Comparison of ENCODE assay signal across 8 cellular contexts in the genomic region with DNA sequence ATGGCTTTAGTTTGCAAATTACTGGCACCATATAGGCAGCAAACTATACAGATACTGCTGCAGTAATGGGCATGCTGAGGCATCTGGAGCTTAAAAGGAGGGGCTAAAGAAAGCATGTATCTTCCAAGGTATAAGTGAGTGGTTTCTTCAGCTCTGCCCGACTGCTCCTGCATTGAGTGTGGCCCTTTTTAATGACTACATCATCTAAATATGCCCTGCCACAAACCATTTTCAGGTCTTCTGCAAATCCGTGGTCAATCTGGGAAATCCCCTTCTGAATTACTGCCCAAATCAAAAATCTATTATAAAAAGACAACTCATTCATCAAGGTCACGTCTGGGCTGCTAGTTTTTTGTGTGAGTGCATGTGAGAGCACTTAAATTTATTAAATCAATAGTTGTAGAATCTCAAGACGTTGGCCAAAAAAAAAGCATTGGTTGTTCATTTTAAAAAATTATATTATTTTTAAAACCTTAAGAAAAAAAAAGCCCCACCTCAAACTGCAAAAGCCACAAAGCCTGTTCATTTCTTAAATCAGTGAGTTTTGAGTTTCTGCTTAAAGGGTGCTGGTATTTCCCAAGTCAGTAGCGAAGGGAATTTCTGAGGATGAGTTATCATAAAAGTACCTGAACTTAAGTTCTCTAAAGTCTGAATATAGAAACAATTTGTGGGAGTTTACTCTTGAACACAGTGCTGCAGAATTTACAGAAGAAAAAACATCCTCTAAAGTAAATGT. TPM values are rescaled to one million over a fixed set of nuclear protein-coding genes. Genes with fewer than 3 reads are reported as not detected.
DNase-seq lines count a peak whose midpoint lies in the region; ATAC-seq, FAIRE-seq and TF ChIP-seq lines count a peak whose summit lies in the region.

No MANE protein-coding gene starts in this region.

- no peak overlapping the region for H3K9ac ChIP-seq in astrocyte (ENCODE audit: low read length)
- H3K9ac ChIP-seq in mesendoderm (ENCODE audit: low read length) = no peak overlapping the region

- no peak overlapping the region for H2BK120ac ChIP-seq in mesendoderm (ENCODE audit: low read depth, low read length)

- H3K79me1 ChIP-seq in mesendoderm (ENCODE audit: low read length) = no peaks in the 10 kb centered on the region

- peaks cover 23% of the 10 kb centered on the region for H3K4me1 Mint-ChIP-seq in astrocyte (ENCODE audit: low read depth, unreplicated experiment)

- H3K4me1 ChIP-seq in astrocyte (ENCODE audit: insufficient read depth, low read length) = peaks cover 3% of the 10 kb centered on the region
- peaks cover 8% of the 10 kb centered on the region for H3K4me1 ChIP-seq in mesendoderm (ENCODE audit: control insufficient read depth, low read depth, low read length)

- H2BK15ac ChIP-seq in mesendoderm (replicated peaks; ENCODE audit: low read depth) = no peak overlapping the region

- DNase-seq in Caki2 (ENCODE audit: low read depth) (peak; percentile 8), astrocyte (ENCODE audit: low read depth) (peak; percentile 46), WERI-Rb-1 (no peak), mesendoderm (no peak)
- no peak for DNase-seq in effector CD8-positive, alpha-beta T cell (lab: John Stamatoyannopoulos, UW)

- H3K27ac ChIP-seq in astrocyte (ENCODE audit: low read depth, low read length) (no peak overlapping the region), WERI-Rb-1 (no peak overlapping the region), mesendoderm (ENCODE audit: low read depth, low read length) (no peak overlapping the region)

- no peak overlapping the region for H3K56ac ChIP-seq in mesendoderm (ENCODE audit: low read length)

- no peak overlapping the region for H3K18ac ChIP-seq in mesendoderm (ENCODE audit: low read length)

- H3K36me3 Mint-ChIP-seq in astrocyte (ENCODE audit: low read depth, unreplicated experiment) = no peaks in the 10 kb centered on the region

- no peak for TF ChIP-seq CTCF in astrocyte (IDR thresholded peaks at IDR 0.05; ENCODE audit: insufficient read depth, low read depth, low read length)
- TF ChIP-seq CTCF in WERI-Rb-1 (IDR thresholded peaks at IDR 0.05; ENCODE audit: low read depth, low read length) = no peak

- FAIRE-seq in astrocyte (lab: Jason Lieb, UNC) = no peak

- H3K9me3 ChIP-seq in astrocyte (ENCODE audit: insufficient read depth, low read depth, low read length) = no peaks in the 10 kb centered on the region
- H3K9me3 ChIP-seq in WERI-Rb-1 (ENCODE audit: severe bottlenecking) = no peaks in the 10 kb centered on the region

- H3K23ac ChIP-seq in mesendoderm (ENCODE audit: low read length) = no peak overlapping the region

- H4K8ac ChIP-seq in mesendoderm (ENCODE audit: low read depth, low read length) = no peak overlapping the region

- no peak overlapping the region for H3K27ac Mint-ChIP-seq in astrocyte (ENCODE audit: unreplicated experiment)

- H3K4me3 ChIP-seq in astrocyte (ENCODE audit: insufficient read depth, low read depth, low read length) = no peak overlapping the region
- no peak overlapping the region for H3K4me3 ChIP-seq in WERI-Rb-1 (ENCODE audit: low read depth, low read length)
- H3K4me3 ChIP-seq in mesendoderm (ENCODE audit: low read length) = no peak overlapping the region

- H3K36me3 ChIP-seq in astrocyte (ENCODE audit: insufficient read depth, low read length) (no peaks in the 10 kb centered on the region), WERI-Rb-1 (no peaks in the 10 kb centered on the region), mesendoderm (ENCODE audit: control insufficient read depth, insufficient read depth, low read length) (no peaks in the 10 kb centered on the region)

- no peaks in the 10 kb centered on the region for H3K27me3 Mint-ChIP-seq in astrocyte (ENCODE audit: low read depth, unreplicated experiment)

- no peak overlapping the region for H2AFZ ChIP-seq in astrocyte (ENCODE audit: low read depth, low read length)

- no CpG with 5 or more reads among the region's 5 CpGs for WGBS in mesendoderm (ENCODE audit: extremely low coverage, insufficient coverage, low lambda C conversion rate)

- in situ Hi-C loops in Caki2 (cut with HindIII; ENCODE audit: low pct_unique_long_range_greater_than_20kb, low sequenced_read_pairs) = no loop called here

- H4K5ac ChIP-seq in mesendoderm (ENCODE audit: low read length) = no peak overlapping the region

- H3K79me2 ChIP-seq in astrocyte (ENCODE audit: insufficient read depth, low read length) = no peaks in the 10 kb centered on the region
- H3K79me2 ChIP-seq in mesendoderm (ENCODE audit: control insufficient read depth, insufficient read depth, low read length) = no peaks in the 10 kb centered on the region

- H3K27me3 ChIP-seq in astrocyte (ENCODE audit: insufficient read depth, low read length) (no peaks in the 10 kb centered on the region), WERI-Rb-1 (ENCODE audit: insufficient read depth, low read depth, severe bottlenecking) (no peaks in the 10 kb centered on the region), mesendoderm (ENCODE audit: insufficient read depth, low read length, poor library complexity) (no peaks in the 10 kb centered on the region)

- no peaks in the 10 kb centered on the region for H3K9me3 Mint-ChIP-seq in astrocyte (ENCODE audit: unreplicated experiment)

- H4K20me1 ChIP-seq in astrocyte (ENCODE audit: insufficient read depth, low read length) = no peaks in the 10 kb centered on the region

- no peak overlapping the region for H3K4me3 Mint-ChIP-seq in astrocyte (ENCODE audit: unreplicated experiment)

- H2BK5ac ChIP-seq in mesendoderm (ENCODE audit: low read length) = no peak overlapping the region

- H2AK5ac ChIP-seq in mesendoderm (ENCODE audit: low read length) = no peak overlapping the region

- no peak overlapping the region for H3K4ac ChIP-seq in mesendoderm (ENCODE audit: low read depth, low read length)

- peak; percentile 49 for ATAC-seq in GM19397 (IDR thresholded peaks at IDR 0.05; ENCODE audit: unreplicated experiment)
- peak; percentile 38 for ATAC-seq in HG03520 (IDR thresholded peaks at IDR 0.05; ENCODE audit: unreplicated experiment)
- no peak for ATAC-seq in HG03521 (IDR thresholded peaks at IDR 0.05; ENCODE audit: unreplicated experiment)

- H3K4me2 ChIP-seq in astrocyte (ENCODE audit: low read length) (no peak overlapping the region), mesendoderm (ENCODE audit: low read length) (no peak overlapping the region)

RNA-seq across cellular contexts. Expression of gene LCP1, which starts 16.3 kb away (rescaled TPM):
- not detected in 2 replicates for total RNA-seq in Caki2 (2014; rRNA removed; shearing (Covaris generic); ENCODE audit: low replicate concordance)
- total RNA-seq in astrocyte = 7.3 and 8.4 TPM in 2 replicates
- 20.9 TPM for polyA plus RNA-seq in mesendoderm (2013, experiment 1 of 2)
- polyA plus RNA-seq in mesendoderm (2013, experiment 2 of 2) = 22.8 TPM

RNA-seq across cellular contexts. Expression of gene LRRC63, which starts 46.1 kb away (rescaled TPM):
- not detected in 2 replicates for total RNA-seq in Caki2 (2014; rRNA removed; shearing (Covaris generic); ENCODE audit: low replicate concordance)
- 0.14 TPM in 1 of 2 replicates, not detected in the other for total RNA-seq in astrocyte
- polyA plus RNA-seq in mesendoderm (2013, experiment 1 of 2) = 0.03 TPM
- polyA plus RNA-seq in mesendoderm (2013, experiment 2 of 2) = 0.04 TPM

Comparison
In these comparisons a context has a peak if more than half of its experiments do, and no peak if none do; other contexts are left out.
1. DNase-seq: peak in Caki2 (single experiment) and astrocyte (single experiment); none in effector CD8-positive, alpha-beta T cell (single experiment), WERI-Rb-1 (single experiment) and mesendoderm (single experiment).